Comparison of ENCODE assay signal across 12 cellular contexts in genomic region chr22:25898707-25899365, GRCh38.
DNase-seq lines count a peak whose midpoint lies in the region; ATAC-seq, FAIRE-seq and TF ChIP-seq lines count a peak whose summit lies in the region.
"Had no signal": no experiment of that assay in that cellular context is flagged by ENCODE, and none has a peak within 500 bp of the region (broad histone marks: within the 10 kb centered on the region; RNA-seq: fewer than 3 reads in every experiment).

No MANE protein-coding gene starts in this region.

- 0 out of 2 replicates have a peak, but pooled peaks have one; percentile 22 for TF ChIP-seq CTCF in HepG2 (CRISPR knock-in tag; IDR thresholded peaks at IDR 0.05)
- peak in 1 of 4 donors; percentile 9 for TF ChIP-seq CTCF in right lobe of liver (IDR thresholded peaks at IDR 0.05)
- peak; percentile 32 for TF ChIP-seq CTCF in MM.1S (IDR thresholded peaks at IDR 0.05; ENCODE audit: low read length)
- TF ChIP-seq CTCF in endothelial cell (IDR thresholded peaks at IDR 0.05; ENCODE audit: unreplicated experiment): peak; percentile 64

- TF ChIP-seq POLR2A in HepG2 (IDR thresholded peaks at IDR 0.05; ENCODE audit: insufficient read depth in 1 of 2, low read depth in 2 of 2, low read length in 2 of 2): no peak
- TF ChIP-seq POLR2A in right lobe of liver (IDR thresholded peaks at IDR 0.05): no peak

- no peaks in the 10 kb centered on the region for H3K79me2 ChIP-seq in HepG2 (ENCODE audit: insufficient read depth, low read length)
- H3K79me2 ChIP-seq in MM.1S (ENCODE audit: low read length): no peaks in the 10 kb centered on the region

- H3K9me3 ChIP-seq in HepG2 (ENCODE audit: low read length) (no peaks in the 10 kb centered on the region), right lobe of liver (no peaks in the 10 kb centered on the region), MM.1S (replicated peaks; ENCODE audit: insufficient read depth, low read length) (no peaks in the 10 kb centered on the region)

- TF ChIP-seq EP300 in HepG2 (IDR thresholded peaks at IDR 0.05; ENCODE audit: low read depth in 2 of 2, low read length in 2 of 2): no peak
- TF ChIP-seq EP300 in HepG2 (CRISPR knock-in tag; IDR thresholded peaks at IDR 0.05; ENCODE audit: borderline replicate concordance): no peak

- H3K4me1 ChIP-seq in HepG2 (ENCODE audit: insufficient read depth, low read length) (no peaks in the 10 kb centered on the region), right lobe of liver (no peaks in the 10 kb centered on the region), MM.1S (ENCODE audit: low read length) (no peaks in the 10 kb centered on the region)

- ATAC-seq in HepG2: no peak
- no peak for ATAC-seq in right lobe of liver
- ATAC-seq in GM19035 (IDR thresholded peaks at IDR 0.05; ENCODE audit: unreplicated experiment): no peak
- no peak for ATAC-seq in HG03432 (IDR thresholded peaks at IDR 0.05; ENCODE audit: unreplicated experiment)

- H3K27ac ChIP-seq in HepG2 (ENCODE audit: extremely low read length, insufficient read depth, low read length) (no peak overlapping the region), right lobe of liver (no peak overlapping the region), MM.1S (ENCODE audit: low read length) (no peak overlapping the region)

- H3K4me2 ChIP-seq in HepG2 (ENCODE audit: low read depth, low read length) (no peak overlapping the region), MM.1S (ENCODE audit: low read depth, low read length) (no peak overlapping the region)

- H3K27ac Mint-ChIP-seq in endothelial cell (ENCODE audit: unreplicated experiment): no peak overlapping the region
- H3K27ac Mint-ChIP-seq: activated naive CD8-positive, alpha-beta T cell had no signal

- H2AFZ ChIP-seq in HepG2 (ENCODE audit: low read length) (no peak overlapping the region), MM.1S (ENCODE audit: low read length) (no peak overlapping the region)

- no peak for TF ChIP-seq RAD21 in HepG2 (CRISPR knock-in tag; IDR thresholded peaks at IDR 0.05)

- no peaks in the 10 kb centered on the region for H4K20me1 ChIP-seq in HepG2 (ENCODE audit: insufficient read depth, low read length)
- no peaks in the 10 kb centered on the region for H4K20me1 ChIP-seq in MM.1S (ENCODE audit: insufficient read depth, low read length)

- FAIRE-seq in HepG2 (lab: Jason Lieb, UNC): no peak

- no peaks in the 10 kb centered on the region for H3K27me3 ChIP-seq in HepG2 (ENCODE audit: control insufficient read depth in 1 of 2, insufficient read depth in 2 of 2, low read length in 2 of 2)
- H3K27me3 ChIP-seq in right lobe of liver: no peaks in the 10 kb centered on the region
- H3K27me3 ChIP-seq in MM.1S (replicated peaks; ENCODE audit: insufficient read depth, low read length): peaks cover 45% of the 10 kb centered on the region; the same call in 1 of the 2 replicates

- POLR2A ChIA-PET in HepG2 (lab: Yijun Ruan, JAX): no interaction called here

- in situ Hi-C loops in HepG2 (cut with HindIII; ENCODE audit: extremely low pct_ligation_motif_present, low pct_unique_long_range_greater_than_20kb): loop anchor here (5.0 kb wide), 1 partner anchor 428 kb away; no protein-coding TSS in a partner anchor

- no peaks in the 10 kb centered on the region for H3K36me3 Mint-ChIP-seq in endothelial cell (ENCODE audit: low read depth, unreplicated experiment)
- H3K36me3 Mint-ChIP-seq: activated naive CD8-positive, alpha-beta T cell had no signal

- H3K36me3 ChIP-seq in HepG2 (replicated peaks in 1 of 2; ENCODE audit: control insufficient read depth in 1 of 2, insufficient read depth in 2 of 2, low read length in 2 of 2) (no peaks in the 10 kb centered on the region), right lobe of liver (no peaks in the 10 kb centered on the region), MM.1S (replicated peaks; ENCODE audit: insufficient read depth, low read length) (no peaks in the 10 kb centered on the region)

- H3K27me3 Mint-ChIP-seq in endothelial cell (ENCODE audit: unreplicated experiment): no peaks in the 10 kb centered on the region

- H3K4me3 Mint-ChIP-seq in endothelial cell (ENCODE audit: unreplicated experiment): no peak overlapping the region
- H3K4me3 Mint-ChIP-seq: activated naive CD8-positive, alpha-beta T cell had no signal

- intact Hi-C loops in HepG2 (cut with micrococcal nuclease; ENCODE audit: unreplicated experiment): no loop called here
- intact Hi-C loops in right lobe of liver (cut with DNase I): no loop called here

- CTCF ChIA-PET in HepG2 (lab: Yijun Ruan, JAX; ENCODE audit: low intra/inter-chr PET ratio, low total read pairs): no interaction called here

- H3F3A ChIP-seq in MM.1S (ENCODE audit: insufficient read depth, low read length): no peaks in the 10 kb centered on the region

- WGBS in HepG2 (ENCODE audit: low lambda C conversion rate): 33% methylated on average over 6 of the region's 11 CpGs
- 53% methylated on average over 8 of the region's 11 CpGs for WGBS in right lobe of liver (ENCODE audit: insufficient coverage, low coverage, low lambda C conversion rate, missing lambda C conversion rate)

- H3K9ac ChIP-seq in HepG2 (ENCODE audit: insufficient read depth, low read depth, low read length) (no peak overlapping the region), MM.1S (ENCODE audit: low read length) (no peak overlapping the region)

- H3K4me3 ChIP-seq in HepG2 (replicated peaks in 1 of 3; ENCODE audit: insufficient read depth in 1 of 3, low read depth in 2 of 3, low read length in 3 of 3): no peak overlapping the region
- H3K4me3 ChIP-seq in right lobe of liver: no peak overlapping the region
- H3K4me3 ChIP-seq in MM.1S (ENCODE audit: low read length): no peak overlapping the region

- no peaks in the 10 kb centered on the region for H3K4me1 Mint-ChIP-seq in endothelial cell (ENCODE audit: unreplicated experiment)

- H3K9me2 ChIP-seq in MM.1S (replicated peaks; ENCODE audit: insufficient read depth, low read length): no peaks in the 10 kb centered on the region

- H3K9me3 Mint-ChIP-seq in endothelial cell (ENCODE audit: unreplicated experiment): no peaks in the 10 kb centered on the region

- DNase-seq in HepG2 (ENCODE audit: low spot score) (peak; percentile 9), right lobe of liver (no peak), MM.1S (no peak), endothelial cell (ENCODE audit: low spot score) (peak; percentile 33), NCI-H2171 treated with DMSO at 0.1 percent for 48 hours (lab: John Stamatoyannopoulos, UW) (no peak)
- no peak for DNase-seq in stimulated activated CD8-positive, alpha-beta memory T cell treated with anti-CD3 and anti-CD28 coated beads, Interleukin-4, amount 100 ng/mL, for 48 hours
- DNase-seq: effector memory CD4-positive, alpha-beta T cell; kidney glomerular epithelial cell; NCI-H187 treated with DMSO at 0.1 percent for 48 hours had no signal

- no TSS peak for BruUV-seq in HepG2 (replicated peaks; lab: Mats Ljungman, UMichigan)

TF ChIP-seq in HepG2, 621 proteins besides CTCF, POLR2A, EP300 and RAD21:
- TF ChIP-seq STAG1 (CRISPR knock-in tag; IDR thresholded peaks at IDR 0.05): 0 out of 2 replicates have a peak, but pooled peaks have one; percentile 6
- TF ChIP-seq ZNF274 (CRISPR knock-in tag; IDR thresholded peaks at IDR 0.05): no peak
TF ChIP-seq in HepG2: peak in this region for 1.

Comparison
In these comparisons a context has a peak if more than half of its experiments do, and no peak if none do; other contexts are left out.
1. DNase-seq: peak in HepG2 (single experiment) and endothelial cell (single experiment); none in right lobe of liver (0 of 3), MM.1S (single experiment), NCI-H2171 treated with DMSO at 0.1 percent for 48 hours (single experiment) and stimulated activated CD8-positive, alpha-beta memory T cell treated with anti-CD3 and anti-CD28 coated beads, Interleukin-4, amount 100 ng/mL, for 48 hours (single experiment).